In the genomic region with DNA sequence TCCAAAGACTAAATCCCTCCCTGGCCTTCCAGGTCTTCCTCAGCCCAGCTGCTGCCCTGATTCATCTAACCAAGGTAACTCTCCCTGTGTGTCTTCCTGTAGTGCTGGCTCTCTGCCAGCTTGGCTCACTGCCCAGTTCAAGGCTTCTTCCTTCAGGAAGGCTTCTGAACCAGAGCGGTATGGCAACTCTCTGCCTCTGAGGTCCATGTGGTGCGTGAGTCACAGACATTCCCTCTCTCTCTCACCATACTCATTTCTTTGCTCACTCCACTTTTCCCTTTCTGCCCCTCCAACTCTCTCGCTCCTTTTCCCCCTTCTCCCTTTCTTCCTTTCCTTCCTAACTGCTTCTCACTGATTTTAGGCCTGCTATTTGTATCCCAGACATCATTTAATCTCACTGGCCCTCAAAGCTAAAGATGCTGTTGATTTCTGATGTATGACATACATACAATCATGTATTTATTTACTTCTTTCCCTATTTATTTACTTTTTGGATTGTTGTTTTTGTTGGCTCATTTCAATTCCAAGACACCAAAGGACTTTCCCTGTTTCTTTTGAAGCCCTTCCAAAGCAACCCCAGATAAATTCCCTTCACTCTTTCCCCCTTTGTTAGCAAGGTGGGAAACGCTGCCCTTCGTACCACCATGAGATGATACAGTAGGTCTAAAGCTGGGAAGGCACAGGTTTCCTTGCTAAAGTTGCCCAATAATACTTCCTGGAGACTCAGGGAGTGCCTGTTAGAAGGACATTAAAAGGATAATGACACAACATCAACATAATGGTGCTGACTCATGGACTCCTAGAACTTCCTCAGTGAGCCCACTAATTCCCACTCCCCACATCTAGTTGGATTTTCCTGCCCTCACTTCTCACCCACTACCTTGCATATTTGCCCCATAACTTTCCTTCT, we compare ENCODE assay signal across 1 cellular context.
A peak's percentile ranks its signal among the peaks of the same experiment; 100 is the strongest.
TF ChIP-seq lines count a peak whose summit lies in the region.

No MANE protein-coding gene starts in this region.

TF ChIP-seq in SK-N-SH, 30 proteins besides CTCF, POLR2A, EP300 and RAD21 (continued from another document):
- TF ChIP-seq, protein P1, sequence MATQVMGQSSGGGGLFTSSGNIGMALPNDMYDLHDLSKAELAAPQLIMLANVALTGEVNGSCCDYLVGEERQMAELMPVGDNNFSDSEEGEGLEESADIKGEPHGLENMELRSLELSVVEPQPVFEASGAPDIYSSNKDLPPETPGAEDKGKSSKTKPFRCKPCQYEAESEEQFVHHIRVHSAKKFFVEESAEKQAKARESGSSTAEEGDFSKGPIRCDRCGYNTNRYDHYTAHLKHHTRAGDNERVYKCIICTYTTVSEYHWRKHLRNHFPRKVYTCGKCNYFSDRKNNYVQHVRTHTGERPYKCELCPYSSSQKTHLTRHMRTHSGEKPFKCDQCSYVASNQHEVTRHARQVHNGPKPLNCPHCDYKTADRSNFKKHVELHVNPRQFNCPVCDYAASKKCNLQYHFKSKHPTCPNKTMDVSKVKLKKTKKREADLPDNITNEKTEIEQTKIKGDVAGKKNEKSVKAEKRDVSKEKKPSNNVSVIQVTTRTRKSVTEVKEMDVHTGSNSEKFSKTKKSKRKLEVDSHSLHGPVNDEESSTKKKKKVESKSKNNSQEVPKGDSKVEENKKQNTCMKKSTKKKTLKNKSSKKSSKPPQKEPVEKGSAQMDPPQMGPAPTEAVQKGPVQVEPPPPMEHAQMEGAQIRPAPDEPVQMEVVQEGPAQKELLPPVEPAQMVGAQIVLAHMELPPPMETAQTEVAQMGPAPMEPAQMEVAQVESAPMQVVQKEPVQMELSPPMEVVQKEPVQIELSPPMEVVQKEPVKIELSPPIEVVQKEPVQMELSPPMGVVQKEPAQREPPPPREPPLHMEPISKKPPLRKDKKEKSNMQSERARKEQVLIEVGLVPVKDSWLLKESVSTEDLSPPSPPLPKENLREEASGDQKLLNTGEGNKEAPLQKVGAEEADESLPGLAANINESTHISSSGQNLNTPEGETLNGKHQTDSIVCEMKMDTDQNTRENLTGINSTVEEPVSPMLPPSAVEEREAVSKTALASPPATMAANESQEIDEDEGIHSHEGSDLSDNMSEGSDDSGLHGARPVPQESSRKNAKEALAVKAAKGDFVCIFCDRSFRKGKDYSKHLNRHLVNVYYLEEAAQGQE (IDR thresholded peaks at IDR 0.05; ENCODE audit: low read depth, low read length) = peak; percentile 63
- TF ChIP-seq TCF12 (IDR thresholded peaks at IDR 0.05) (peak; percentile 89), ELF1 (IDR thresholded peaks at IDR 0.05) (peak; percentile 77), JUND (IDR thresholded peaks at IDR 0.05) (peak; percentile 87)
